13 cellular contexts compared by ENCODE assay signal in genomic region chr4:64617813-64618212, GRCh38.
DNase-seq lines count a peak whose midpoint lies in the region; ATAC-seq, FAIRE-seq and TF ChIP-seq lines count a peak whose summit lies in the region.
"Had no signal": no experiment of that assay in that cellular context is flagged by ENCODE, and none has a peak within 500 bp of the region (broad histone marks: within the 10 kb centered on the region; RNA-seq: fewer than 3 reads in every experiment).

No MANE protein-coding gene starts in this region.

- H3K4me3 Mint-ChIP-seq in endodermal cell (no peak overlapping the region), natural killer cell (no peak overlapping the region)
- no peak overlapping the region for H3K4me3 Mint-ChIP-seq in activated T-helper 2 cell treated with anti-CD3 and anti-CD28 coated beads, Interferon-gamma antibody, Interleukin-2, Interleukin-4, amounts not matched to agents 10 μg/mL and 5 μg/mL and 100 μg/mL, durations not matched to agents 14 hours and 24 hours and 36 hours (ENCODE audit: low read depth)
- H3K4me3 Mint-ChIP-seq: activated CD4-positive, alpha-beta T cell treated with anti-CD3 and anti-CD28 coated beads, Interleukin-2, amount 10 ng/mL, durations not matched to agents 24 days and 14 days had no signal

- H3K4me1 ChIP-seq in endodermal cell (ENCODE audit: control insufficient read depth, insufficient read depth, low read length), result no peaks in the 10 kb centered on the region
- H3K4me1 ChIP-seq: left ventricle myocardium inferior, sigmoid colon had no signal

- H3K36me3 Mint-ChIP-seq in endodermal cell (ENCODE audit: low read depth), result no peaks in the 10 kb centered on the region
- no peaks in the 10 kb centered on the region for H3K36me3 Mint-ChIP-seq in activated T-helper 2 cell treated with anti-CD3 and anti-CD28 coated beads, Interferon-gamma antibody, Interleukin-2, Interleukin-4, amounts not matched to agents 10 μg/mL and 5 μg/mL and 100 μg/mL, durations not matched to agents 14 hours and 24 hours and 36 hours (ENCODE audit: low read depth)
- no peaks in the 10 kb centered on the region for H3K36me3 Mint-ChIP-seq in natural killer cell

- H3K27me3 Mint-ChIP-seq in endodermal cell (ENCODE audit: insufficient read depth), result no peaks in the 10 kb centered on the region
- no peaks in the 10 kb centered on the region for H3K27me3 Mint-ChIP-seq in activated T-helper 2 cell treated with anti-CD3 and anti-CD28 coated beads, Interferon-gamma antibody, Interleukin-2, Interleukin-4, amounts not matched to agents 10 μg/mL and 5 μg/mL and 100 μg/mL, durations not matched to agents 14 hours and 24 hours and 36 hours (ENCODE audit: low read depth)
- no peaks in the 10 kb centered on the region for H3K27me3 Mint-ChIP-seq in natural killer cell (ENCODE audit: low read depth in 2 of 2)
- H3K27me3 Mint-ChIP-seq: activated CD4-positive, alpha-beta T cell treated with anti-CD3 and anti-CD28 coated beads, Interleukin-2, amount 10 ng/mL, durations not matched to agents 24 days and 14 days had no signal

- peak; percentile 97 for FAIRE-seq in G401.6 (lab: Jason Lieb, UNC)

- peak; percentile 69 for TF ChIP-seq CTCF in endodermal cell (conservative IDR thresholded peaks at IDR 0.05)
- no peak for TF ChIP-seq CTCF in natural killer cell (IDR thresholded peaks at IDR 0.05)

- no peaks in the 10 kb centered on the region for H3K36me3 ChIP-seq in endodermal cell (ENCODE audit: control insufficient read depth, insufficient read depth, low read length)
- H3K36me3 ChIP-seq: left ventricle myocardium inferior, sigmoid colon had no signal

- DNase-seq in A172 (ENCODE audit: low spot score), result peak; percentile 17
- peak; percentile 70 for DNase-seq in NCI-H69 (lab: John Stamatoyannopoulos, UW)
- no peak for DNase-seq in endodermal cell
- no peak for DNase-seq in activated T-helper 2 cell treated with anti-CD3 and anti-CD28 coated beads, Interferon-gamma antibody, Interleukin-2, Interleukin-4, amounts not matched to agents 10 μg/mL and 5 μg/mL and 100 μg/mL, durations not matched to agents 14 hours and 24 hours and 36 hours (ENCODE audit: low spot score)
- no peak for DNase-seq in natural killer cell
- DNase-seq: activated CD4-positive, alpha-beta T cell treated with anti-CD3 and anti-CD28 coated beads, Interleukin-2, amount 10 ng/mL, durations not matched to agents 24 days and 14 days; Calu3; H7; left ventricle myocardium inferior; sigmoid colon had no signal

- ATAC-seq in natural killer cell (no peak), HG02588 (IDR thresholded peaks at IDR 0.05; ENCODE audit: unreplicated experiment) (no peak), GM18511 (IDR thresholded peaks at IDR 0.05; ENCODE audit: unreplicated experiment) (no peak)

- no peak overlapping the region for H3K9ac ChIP-seq in endodermal cell (ENCODE audit: extremely low read depth, low read length, poor library complexity, severe bottlenecking)

- H3K9me3 Mint-ChIP-seq in endodermal cell (no peaks in the 10 kb centered on the region), natural killer cell (peaks cover 7% of the 10 kb centered on the region in 2 donors)
- H3K9me3 Mint-ChIP-seq in activated T-helper 2 cell treated with anti-CD3 and anti-CD28 coated beads, Interferon-gamma antibody, Interleukin-2, Interleukin-4, amounts not matched to agents 10 μg/mL and 5 μg/mL and 100 μg/mL, durations not matched to agents 14 hours and 24 hours and 36 hours, result no peaks in the 10 kb centered on the region
- H3K9me3 Mint-ChIP-seq: activated CD4-positive, alpha-beta T cell treated with anti-CD3 and anti-CD28 coated beads, Interleukin-2, amount 10 ng/mL, durations not matched to agents 24 days and 14 days had no signal

- H3K27ac ChIP-seq in endodermal cell (ENCODE audit: low read depth, low read length), result no peak overlapping the region
- H3K27ac ChIP-seq: left ventricle myocardium inferior, sigmoid colon had no signal

- no peak overlapping the region for H3K4me3 ChIP-seq in endodermal cell (ENCODE audit: low read length)
- H3K4me3 ChIP-seq: left ventricle myocardium inferior, sigmoid colon had no signal

- intact Hi-C loops in activated T-helper 2 cell treated with anti-CD3 and anti-CD28 coated beads, Interferon-gamma antibody, Interleukin-2, Interleukin-4, amounts not matched to agents 10 μg/mL and 5 μg/mL and 100 μg/mL, durations not matched to agents 14 hours and 24 hours and 36 hours (cut with micrococcal nuclease), result no loop called here
- intact Hi-C loops in natural killer cell (cut with micrococcal nuclease), result no loop called here

- H3K27ac Mint-ChIP-seq in endodermal cell (no peak overlapping the region), natural killer cell (no peak overlapping the region)
- no peak overlapping the region for H3K27ac Mint-ChIP-seq in activated T-helper 2 cell treated with anti-CD3 and anti-CD28 coated beads, Interferon-gamma antibody, Interleukin-2, Interleukin-4, amounts not matched to agents 10 μg/mL and 5 μg/mL and 100 μg/mL, durations not matched to agents 14 hours and 24 hours and 36 hours
- H3K27ac Mint-ChIP-seq: activated CD4-positive, alpha-beta T cell treated with anti-CD3 and anti-CD28 coated beads, Interleukin-2, amount 10 ng/mL, durations not matched to agents 24 days and 14 days had no signal

- whole genome bisulfite sequencing in endodermal cell (ENCODE audit: insufficient coverage in 1 of 2, insufficient read length in 1 of 2), 2 experiments, result 83 to 87% methylated on average over 1 to 3 of the region's 3 CpGs

- no peaks in the 10 kb centered on the region for H3K27me3 ChIP-seq in endodermal cell (ENCODE audit: control insufficient read depth, insufficient read depth, low read length, poor library complexity, severe bottlenecking)
- H3K27me3 ChIP-seq: sigmoid colon had no signal

- no peaks in the 10 kb centered on the region for H3K4me1 Mint-ChIP-seq in endodermal cell
- no peaks in the 10 kb centered on the region for H3K4me1 Mint-ChIP-seq in activated T-helper 2 cell treated with anti-CD3 and anti-CD28 coated beads, Interferon-gamma antibody, Interleukin-2, Interleukin-4, amounts not matched to agents 10 μg/mL and 5 μg/mL and 100 μg/mL, durations not matched to agents 14 hours and 24 hours and 36 hours (ENCODE audit: low read depth)
- H3K4me1 Mint-ChIP-seq in natural killer cell, result no peaks in the 10 kb centered on the region
- H3K4me1 Mint-ChIP-seq: activated CD4-positive, alpha-beta T cell treated with anti-CD3 and anti-CD28 coated beads, Interleukin-2, amount 10 ng/mL, durations not matched to agents 24 days and 14 days had no signal

- H3K9me3 ChIP-seq in endodermal cell (ENCODE audit: control insufficient read depth, low read length), result peaks cover 3% of the 10 kb centered on the region
- H3K9me3 ChIP-seq: left ventricle myocardium inferior, sigmoid colon had no signal

Comparison
In these comparisons a context has a peak if more than half of its experiments do, and no peak if none do; other contexts are left out.
1. DNase-seq: peak in A172 (single experiment) and NCI-H69 (single experiment); none in endodermal cell (single experiment), activated T-helper 2 cell treated with anti-CD3 and anti-CD28 coated beads, Interferon-gamma antibody, Interleukin-2, Interleukin-4, amounts not matched to agents 10 μg/mL and 5 μg/mL and 100 μg/mL, durations not matched to agents 14 hours and 24 hours and 36 hours (single experiment) and natural killer cell (single experiment).